In genomic region chr11:122141757-122142156, GRCh38 we compare ENCODE assay signal across 17 cellular contexts. TPM values are rescaled to one million over a fixed set of nuclear protein-coding genes. Genes with fewer than 3 reads are reported as not detected.
A peak's percentile ranks its signal among the peaks of the same experiment; 100 is the strongest.
DNase-seq lines count a peak whose midpoint lies in the region; ATAC-seq and TF ChIP-seq lines count a peak whose summit lies in the region.
"Had no signal": no experiment of that assay in that cellular context is flagged by ENCODE, and none has a peak within 500 bp of the region (broad histone marks: within the 10 kb centered on the region; RNA-seq: fewer than 3 reads in every experiment).

No MANE protein-coding gene starts in this region.

- POLR2A ChIA-PET in PC-3 (lab: Charles Lee; ENCODE audit: unreplicated experiment), result no interaction called here

- intact Hi-C loops in PC-3 (cut with micrococcal nuclease), result no loop called here

- H3K79me2 ChIP-seq in PC-3 (ENCODE audit: low read length) (peaks cover 92% of the 10 kb centered on the region), trophoblast cell (ENCODE audit: control insufficient read depth, insufficient read depth, low read length, poor library complexity) (no peaks in the 10 kb centered on the region)

- H2AFZ ChIP-seq in PC-3 (ENCODE audit: low read length) (no peak overlapping the region), trophoblast cell (ENCODE audit: insufficient read depth, low read length, poor library complexity) (no peak overlapping the region)

- BruUV-seq in PC-3 (replicated peaks; lab: Mats Ljungman, UMichigan), result no TSS peak

- no peak overlapping the region for H4K8ac ChIP-seq in trophoblast cell (ENCODE audit: low read depth, low read length)

- H2BK12ac ChIP-seq in trophoblast cell (ENCODE audit: low read length), result no peak overlapping the region

- WGBS in trophoblast cell (ENCODE audit: extremely low coverage, insufficient coverage, insufficient read length), result no CpG with 5 or more reads among the region's 6 CpGs

- H3K4me2 ChIP-seq in PC-3 (ENCODE audit: low read length) (peak overlapping the region; percentile 48), skeletal muscle satellite cell (ENCODE audit: low read length) (peak overlapping the region; percentile 3), trophoblast cell (ENCODE audit: low read length) (no peak overlapping the region)

- H3K4me3 Mint-ChIP-seq in natural killer cell treated with Interleukin-12 subunit alpha and Interleukin-12 subunit beta and Interleukin-15 and Interleukin-18, amount 100 ng/mL, for 72 hours, result no peak overlapping the region
- H3K4me3 Mint-ChIP-seq: immature natural killer cell; stimulated activated naive CD8-positive, alpha-beta T cell treated with anti-CD3 and anti-CD28 coated beads, Interleukin-15, amount 100 ng/mL, for 72 hours; WTC11 had no signal

- no peaks in the 10 kb centered on the region for H3K9me3 Mint-ChIP-seq in natural killer cell treated with Interleukin-12 subunit alpha and Interleukin-12 subunit beta and Interleukin-15 and Interleukin-18, amount 100 ng/mL, for 72 hours
- H3K9me3 Mint-ChIP-seq: stimulated activated naive CD8-positive, alpha-beta T cell treated with anti-CD3 and anti-CD28 coated beads, Interleukin-15, amount 100 ng/mL, for 72 hours; WTC11 had no signal

- DNase-seq in NCI-H128 (lab: John Stamatoyannopoulos, UW; ENCODE audit: unreplicated experiment) (peak; percentile 62), PC-3 (peak; percentile 45), foreskin melanocyte (peak; percentile 99), trophoblast cell (no peak)
- no peak for DNase-seq in natural killer cell treated with Interleukin-12 subunit alpha and Interleukin-12 subunit beta and Interleukin-15 and Interleukin-18, amount 100 ng/mL, for 72 hours (ENCODE audit: low spot score)
- no peak for DNase-seq in stimulated activated CD8-positive, alpha-beta memory T cell treated with anti-CD3 and anti-CD28 coated beads, Interleukin-4, amount 100 ng/mL, for 48 hours
- DNase-seq: activated effector memory CD4-positive, alpha-beta T cell treated with anti-CD3 and anti-CD28 coated beads, Interleukin-2, amount 50 U/mL, for 16 hours; effector CD4-positive, alpha-beta T cell; GOT3; immature natural killer cell; MM.1S; NCI-H446; posterior cingulate gyrus; stimulated activated CD4-positive, alpha-beta T cell treated with anti-CD3 and anti-CD28 coated beads, Interleukin-12 subunit alpha, Interleukin-12 subunit beta, amount 100 ng/mL, for 4 hours; stimulated activated naive CD8-positive, alpha-beta T cell treated with anti-CD3 and anti-CD28 coated beads, Interleukin-15, amount 100 ng/mL, for 72 hours had no signal

- no peak overlapping the region for H4K91ac ChIP-seq in trophoblast cell (ENCODE audit: low read depth, low read length)

- peak; percentile 2; the same call in 1 of the 2 replicates for ATAC-seq in PC-3
- ATAC-seq in natural killer cell treated with Interleukin-12 subunit alpha and Interleukin-12 subunit beta and Interleukin-15 and Interleukin-18, amount 100 ng/mL, for 72 hours, result no peak
- ATAC-seq: stimulated activated naive CD8-positive, alpha-beta T cell treated with anti-CD3 and anti-CD28 coated beads, Interleukin-15, amount 100 ng/mL, for 72 hours; WTC11 had no signal

- H3K27me3 ChIP-seq in PC-3 (ENCODE audit: low read length) (no peaks in the 10 kb centered on the region), skeletal muscle satellite cell (ENCODE audit: control insufficient read depth, insufficient read depth, low read length) (no peaks in the 10 kb centered on the region), trophoblast cell (ENCODE audit: insufficient read depth, low read length) (no peaks in the 10 kb centered on the region)

- H3K14ac ChIP-seq in trophoblast cell (ENCODE audit: low read length), result no peak overlapping the region

- H3K4me1 ChIP-seq in PC-3 (ENCODE audit: insufficient read depth, low read length) (peaks cover 98% of the 10 kb centered on the region), skeletal muscle satellite cell (ENCODE audit: control insufficient read depth, insufficient read depth, low read length) (peaks cover 89% of the 10 kb centered on the region), trophoblast cell (ENCODE audit: control insufficient read depth in 1 of 2, insufficient read depth in 2 of 2, low read length in 2 of 2) (no peaks in the 10 kb centered on the region)

- H3K4me1 Mint-ChIP-seq in natural killer cell treated with Interleukin-12 subunit alpha and Interleukin-12 subunit beta and Interleukin-15 and Interleukin-18, amount 100 ng/mL, for 72 hours (ENCODE audit: low read depth in 2 of 2), result no peaks in the 10 kb centered on the region
- H3K4me1 Mint-ChIP-seq: immature natural killer cell; stimulated activated naive CD8-positive, alpha-beta T cell treated with anti-CD3 and anti-CD28 coated beads, Interleukin-15, amount 100 ng/mL, for 72 hours had no signal

- H3F3A ChIP-seq in PC-3 (ENCODE audit: low read length, unreplicated experiment), result peaks cover 52% of the 10 kb centered on the region

- H3K36me3 ChIP-seq in PC-3 (ENCODE audit: low read depth, low read length), result peaks cover 43% of the 10 kb centered on the region
- H3K36me3 ChIP-seq in skeletal muscle satellite cell (ENCODE audit: insufficient read depth, low read length), result peaks cover 61% of the 10 kb centered on the region
- H3K36me3 ChIP-seq in trophoblast cell (ENCODE audit: control insufficient read depth in 1 of 2, insufficient read depth in 2 of 2, low read length in 2 of 2), result no peaks in the 10 kb centered on the region

- H2AK5ac ChIP-seq in trophoblast cell (ENCODE audit: low read length), result no peak overlapping the region

- H3K27ac Mint-ChIP-seq in natural killer cell treated with Interleukin-12 subunit alpha and Interleukin-12 subunit beta and Interleukin-15 and Interleukin-18, amount 100 ng/mL, for 72 hours, result no peak overlapping the region
- H3K27ac Mint-ChIP-seq: immature natural killer cell; stimulated activated naive CD8-positive, alpha-beta T cell treated with anti-CD3 and anti-CD28 coated beads, Interleukin-15, amount 100 ng/mL, for 72 hours; WTC11 had no signal

- no peaks in the 10 kb centered on the region for H3K9me2 ChIP-seq in PC-3 (replicated peaks; ENCODE audit: low read length)

- no peak overlapping the region for H4K12ac ChIP-seq in trophoblast cell (ENCODE audit: low read depth, low read length)

- no peak overlapping the region for H2BK120ac ChIP-seq in trophoblast cell (ENCODE audit: insufficient read depth, low read length, poor library complexity)

- H3K18ac ChIP-seq in trophoblast cell (ENCODE audit: low read length), result no peak overlapping the region

- no peak overlapping the region for H3K23ac ChIP-seq in trophoblast cell (ENCODE audit: low read length)

- no peak overlapping the region for H3K4ac ChIP-seq in trophoblast cell (ENCODE audit: low read depth, low read length)

- no peak overlapping the region for H3K4me3 ChIP-seq in PC-3 (ENCODE audit: low read length)
- H3K4me3 ChIP-seq in skeletal muscle satellite cell (ENCODE audit: low read length), result no peak overlapping the region
- H3K4me3 ChIP-seq in trophoblast cell (ENCODE audit: low read depth, low read length), result no peak overlapping the region

- peak overlapping the region; percentile 78 for H3K27ac ChIP-seq in PC-3 (ENCODE audit: low read length)
- no peak overlapping the region for H3K27ac ChIP-seq in trophoblast cell (ENCODE audit: low read depth, low read length)

- H3K27me3 Mint-ChIP-seq in natural killer cell treated with Interleukin-12 subunit alpha and Interleukin-12 subunit beta and Interleukin-15 and Interleukin-18, amount 100 ng/mL, for 72 hours, result peaks cover 10 to 15% of the 10 kb centered on the region in 2 donors

- H4K20me1 ChIP-seq in PC-3 (ENCODE audit: low read length), result peaks cover 34% of the 10 kb centered on the region

- H3K9ac ChIP-seq in PC-3 (ENCODE audit: low read length) (no peak overlapping the region), skeletal muscle satellite cell (ENCODE audit: low read depth, low read length) (peak overlapping the region; percentile 10), trophoblast cell (ENCODE audit: low read length) (no peak overlapping the region)

- CTCF ChIA-PET in PC-3 (lab: Charles Lee), result no interaction called here

- TF ChIP-seq CTCF in PC-3 (conservative IDR thresholded peaks at IDR 0.05; ENCODE audit: low read depth, low read length), result no peak

- no peak overlapping the region for H2BK5ac ChIP-seq in trophoblast cell (ENCODE audit: low read depth, low read length, poor library complexity)

- H3K79me1 ChIP-seq in trophoblast cell (ENCODE audit: low read length), result no peaks in the 10 kb centered on the region

- H3K9me3 ChIP-seq in PC-3 (ENCODE audit: low read length), result no peaks in the 10 kb centered on the region
- no peaks in the 10 kb centered on the region for H3K9me3 ChIP-seq in skeletal muscle satellite cell (replicated peaks; ENCODE audit: low read length)
- H3K9me3 ChIP-seq in trophoblast cell (ENCODE audit: insufficient read depth, low read depth, low read length), result no peaks in the 10 kb centered on the region

- H3K36me3 Mint-ChIP-seq in natural killer cell treated with Interleukin-12 subunit alpha and Interleukin-12 subunit beta and Interleukin-15 and Interleukin-18, amount 100 ng/mL, for 72 hours, result no peaks in the 10 kb centered on the region
- H3K36me3 Mint-ChIP-seq: immature natural killer cell, WTC11 had no signal

RNA-seq across cellular contexts. Expression of gene BLID, which starts 25.7 kb away (rescaled TPM):
- total RNA-seq in PC-3 (2014; rRNA removed), result 5.4 and 5.7 TPM in 2 replicates
- total RNA-seq in skeletal muscle satellite cell (2012; rRNA removed), result 19.2 and 31.2 TPM in 2 replicates
- polyA plus RNA-seq in trophoblast cell (2013), result not detected in 2 replicates
- total RNA-seq in natural killer cell treated with Interleukin-12 subunit alpha and Interleukin-12 subunit beta and Interleukin-15 and Interleukin-18, amount 100 ng/mL, for 72 hours, result not detected
- total RNA-seq: WTC11 had no signal
- polyA plus RNA-seq: immature natural killer cell had no signal

Comparison
In these comparisons a context has a peak if more than half of its experiments do, and no peak if none do; other contexts are left out.
1. DNase-seq: peak in NCI-H128 (single experiment), PC-3 (single experiment) and foreskin melanocyte (single experiment); none in trophoblast cell (0 of 2), natural killer cell treated with Interleukin-12 subunit alpha and Interleukin-12 subunit beta and Interleukin-15 and Interleukin-18, amount 100 ng/mL, for 72 hours (single experiment) and stimulated activated CD8-positive, alpha-beta memory T cell treated with anti-CD3 and anti-CD28 coated beads, Interleukin-4, amount 100 ng/mL, for 48 hours (single experiment).